ENCODE assay signal across 22 cellular contexts in the genomic region with DNA sequence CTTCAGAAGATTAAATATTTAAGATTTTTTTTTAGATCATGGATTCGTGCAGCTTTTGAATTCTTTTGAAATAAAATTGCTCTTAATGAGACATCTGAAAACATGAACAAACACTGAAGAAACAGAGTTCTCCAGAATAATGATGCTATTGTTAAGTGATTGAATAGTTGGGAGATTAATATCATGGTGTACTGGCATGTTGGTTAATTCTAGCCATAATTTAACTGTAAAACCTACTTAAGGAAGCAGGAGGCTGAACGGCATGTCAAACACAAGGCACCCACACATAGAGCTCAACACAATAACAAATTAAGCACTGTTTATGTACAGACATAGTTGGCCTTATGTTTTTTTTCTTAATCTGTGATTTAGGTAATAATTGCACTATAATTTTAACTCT.
"Had no signal": no experiment of that assay in that cellular context is flagged by ENCODE, and none has a peak within 500 bp of the region (broad histone marks: within the 10 kb centered on the region; RNA-seq: fewer than 3 reads in every experiment).

No MANE protein-coding gene starts in this region.

- H3K27ac ChIP-seq: lower lobe of right lung, right atrium auricular region, skin epidermis, tibial artery had no signal

- H3K4me1 ChIP-seq: right atrium auricular region had no signal

- H3K9me3 Mint-ChIP-seq: activated B cell treated with CpG ODN at 0.5 μM for 24 hours; activated naive CD8-positive, alpha-beta T cell treated with anti-CD3 and anti-CD28 coated beads, Interleukin-2, amount 50 U/mL, for 24 hours; dendritic cell treated with granulocyte-macrophage colony-stimulating factor and Interleukin-4, amounts not matched to agents 40 ng/mL and 50 ng/mL, for 4 days; naive thymus-derived CD4-positive, alpha-beta T cell; stimulated activated naive CD8-positive, alpha-beta T cell treated with anti-CD3 and anti-CD28 coated beads, Interleukin-15, Interleukin-2, amounts not matched to agents 100 ng/mL and 50 ng/mL, for 24 hours; T-helper 1 cell treated with Interleukin-12 subunit alpha and Interleukin-12 subunit beta and Interleukin-4 antibody, amounts not matched to agents 30 μg/mL and 1 μg/mL, for 36 hours had no signal

- H3K27ac Mint-ChIP-seq: activated B cell treated with CpG ODN at 0.5 μM for 24 hours; activated CD4-positive, alpha-beta T cell treated with anti-CD3 and anti-CD28 coated beads for 36 hours; activated naive CD8-positive, alpha-beta T cell treated with anti-CD3 and anti-CD28 coated beads, Interleukin-2, amount 50 U/mL, for 24 hours; dendritic cell treated with granulocyte-macrophage colony-stimulating factor and Interleukin-4, amounts not matched to agents 40 ng/mL and 50 ng/mL, for 4 days; naive thymus-derived CD4-positive, alpha-beta T cell; stimulated activated naive CD8-positive, alpha-beta T cell treated with anti-CD3 and anti-CD28 coated beads, Interleukin-15, Interleukin-2, amounts not matched to agents 100 ng/mL and 50 ng/mL, for 24 hours; T-helper 1 cell treated with Interleukin-12 subunit alpha and Interleukin-12 subunit beta and Interleukin-4 antibody, amounts not matched to agents 30 μg/mL and 1 μg/mL, for 36 hours had no signal

- H3K36me3 ChIP-seq: lower lobe of right lung, right atrium auricular region, tibial artery had no signal

- H3K4me3 Mint-ChIP-seq: activated B cell treated with CpG ODN at 0.5 μM for 24 hours; activated CD4-positive, alpha-beta T cell treated with anti-CD3 and anti-CD28 coated beads for 36 hours; activated naive CD8-positive, alpha-beta T cell treated with anti-CD3 and anti-CD28 coated beads, Interleukin-2, amount 50 U/mL, for 24 hours; dendritic cell treated with granulocyte-macrophage colony-stimulating factor and Interleukin-4, amounts not matched to agents 40 ng/mL and 50 ng/mL, for 4 days; naive thymus-derived CD4-positive, alpha-beta T cell; neural crest cell; stimulated activated naive CD8-positive, alpha-beta T cell treated with anti-CD3 and anti-CD28 coated beads, Interleukin-15, Interleukin-2, amounts not matched to agents 100 ng/mL and 50 ng/mL, for 24 hours; T-helper 1 cell treated with Interleukin-12 subunit alpha and Interleukin-12 subunit beta and Interleukin-4 antibody, amounts not matched to agents 30 μg/mL and 1 μg/mL, for 36 hours had no signal

- H3K4me3 ChIP-seq: lower lobe of right lung, right atrium auricular region, skin epidermis, tibial artery had no signal

- H3K27me3 Mint-ChIP-seq: activated B cell treated with CpG ODN at 0.5 μM for 24 hours; activated CD4-positive, alpha-beta T cell treated with anti-CD3 and anti-CD28 coated beads for 36 hours; activated naive CD8-positive, alpha-beta T cell treated with anti-CD3 and anti-CD28 coated beads, Interleukin-2, amount 50 U/mL, for 24 hours; dendritic cell treated with granulocyte-macrophage colony-stimulating factor and Interleukin-4, amounts not matched to agents 40 ng/mL and 50 ng/mL, for 4 days; stimulated activated naive CD8-positive, alpha-beta T cell treated with anti-CD3 and anti-CD28 coated beads, Interleukin-15, Interleukin-2, amounts not matched to agents 100 ng/mL and 50 ng/mL, for 24 hours had no signal

- H3K27me3 ChIP-seq: right atrium auricular region, tibial artery had no signal

- H3K36me3 Mint-ChIP-seq: naive thymus-derived CD4-positive, alpha-beta T cell had no signal

- H3K9me3 ChIP-seq: lower lobe of right lung, right atrium auricular region, tibial artery had no signal

- DNase-seq: activated B cell treated with CpG ODN at 0.5 μM for 24 hours; activated CD4-positive, alpha-beta T cell treated with anti-CD3 and anti-CD28 coated beads for 36 hours; activated CD4-positive, alpha-beta T cell treated with anti-CD3 and anti-CD28 coated beads, Interleukin-2, amount 50 U/mL, for 48 hours; activated effector memory CD4-positive, alpha-beta T cell treated with Interleukin-2 at 50 U/mL for 16 hours; activated naive CD4-positive, alpha-beta T cell treated with anti-CD3 and anti-CD28 coated beads, Interleukin-2, amount 50 U/mL, for 16 hours; activated naive CD8-positive, alpha-beta T cell treated with anti-CD3 and anti-CD28 coated beads, Interleukin-2, amount 50 U/mL, for 24 hours; activated T-cell treated with anti-CD3 and anti-CD28 coated beads, Interleukin-2, amount 50 U/mL, for 48 hours; effector CD4-positive, alpha-beta T cell; erythroblast; left colon; lower lobe of right lung; naive thymus-derived CD4-positive, alpha-beta T cell; stimulated activated CD4-positive, alpha-beta T cell treated with anti-CD3 and anti-CD28 coated beads, Interleukin-1b, Interleukin-23, amount 100 ng/mL, for 48 hours; substantia nigra; T1000; tibial artery had no signal

- ATAC-seq: activated CD4-positive, alpha-beta T cell treated with anti-CD3 and anti-CD28 coated beads for 36 hours; activated naive CD8-positive, alpha-beta T cell treated with anti-CD3 and anti-CD28 coated beads, Interleukin-2, amount 50 U/mL, for 24 hours; left colon; lower lobe of right lung; naive thymus-derived CD4-positive, alpha-beta T cell had no signal

- H3K4me1 Mint-ChIP-seq: activated B cell treated with CpG ODN at 0.5 μM for 24 hours; activated CD4-positive, alpha-beta T cell treated with anti-CD3 and anti-CD28 coated beads for 36 hours; activated naive CD8-positive, alpha-beta T cell treated with anti-CD3 and anti-CD28 coated beads, Interleukin-2, amount 50 U/mL, for 24 hours had no signal
